14 cellular contexts compared by ENCODE assay signal in genomic region chr19:46724468-46724867, GRCh38.
"Had no signal": no experiment of that assay in that cellular context is flagged by ENCODE, and none has a peak within 500 bp of the region (broad histone marks: within the 10 kb centered on the region; RNA-seq: fewer than 3 reads in every experiment).

No MANE protein-coding gene starts in this region.

- H3K4me3 ChIP-seq: gastroesophageal sphincter, ovary had no signal

- DNase-seq: activated CD4-positive, alpha-beta memory T cell treated with anti-CD3 and anti-CD28 coated beads, Interleukin-2, amount 10 ng/mL, durations not matched to agents 7 days and 5 days; activated CD4-positive, alpha-beta T cell treated with anti-CD3 and anti-CD28 coated beads for 36 hours; activated gamma-delta T cell; activated naive CD8-positive, alpha-beta T cell treated with anti-CD3 and anti-CD28 coated beads for 36 hours; activated T-cell treated with anti-CD3 and anti-CD28 coated beads, Interleukin-2, amount 50 U/mL, for 4 hours; brain microvascular endothelial cell; cerebellar nuclear complex; effector memory CD8-positive, alpha-beta T cell; islet precursor cell; ovary; stimulated activated CD4-positive, alpha-beta T cell treated with anti-CD3 and anti-CD28 coated beads, Interleukin-2, amount 100 ng/mL, for 24 hours; T-helper 2 cell had no signal

- ATAC-seq: activated CD4-positive, alpha-beta T cell treated with anti-CD3 and anti-CD28 coated beads for 36 hours; activated T-cell treated with anti-CD3 and anti-CD28 coated beads, Interleukin-2, amount 50 U/mL, for 4 hours; effector memory CD8-positive, alpha-beta T cell; gastroesophageal sphincter had no signal

- H3K36me3 ChIP-seq: ovary had no signal

- H3K27ac ChIP-seq: brain microvascular endothelial cell, epithelial cell of prostate, gastroesophageal sphincter, ovary had no signal

- H3K27me3 ChIP-seq: brain microvascular endothelial cell, gastroesophageal sphincter, ovary had no signal

- H3K9me3 ChIP-seq: gastroesophageal sphincter, ovary had no signal
